ENCODE assay signal across 1 cellular context in the genomic region with DNA sequence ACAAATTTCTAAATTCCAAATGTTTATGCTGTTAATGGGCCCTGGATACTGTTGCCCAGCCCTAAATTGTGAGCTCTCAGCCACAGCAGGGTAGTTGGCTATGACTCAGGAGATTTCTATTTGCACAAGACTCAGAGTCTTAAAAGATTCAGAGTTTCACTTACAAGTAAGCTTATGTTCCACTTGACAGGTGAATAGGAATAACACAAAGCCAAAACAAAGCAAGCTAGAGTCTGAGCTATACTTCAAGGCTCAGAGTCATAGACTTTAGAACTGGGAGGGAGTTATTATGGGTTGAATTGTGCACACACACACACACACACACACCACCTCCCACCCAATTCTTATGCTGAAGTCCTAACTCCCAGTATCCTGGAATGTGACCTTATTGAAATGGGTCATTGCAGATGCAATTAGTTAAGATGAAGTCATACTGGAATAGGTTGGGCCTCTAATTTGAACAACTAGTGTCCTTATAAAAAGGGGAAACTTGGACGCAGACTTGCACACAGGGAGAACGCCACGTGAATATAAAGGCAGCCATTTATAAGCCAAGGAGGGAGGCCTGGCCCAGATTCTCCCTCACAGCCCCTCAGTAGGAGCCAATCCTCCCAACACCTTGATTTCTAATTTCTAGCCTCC.
TF ChIP-seq lines count a peak whose summit lies in the region.

No MANE protein-coding gene starts in this region.

TF ChIP-seq in H1, 55 proteins besides CTCF, POLR2A, EP300 and RAD21 (continued from another document):
- TF ChIP-seq SAP30 (IDR thresholded peaks at IDR 0.05; ENCODE audit: insufficient read depth, insufficient replicate concordance, low read length) = no peak
- peak; percentile 17; the same call in 1 of the 2 replicates for TF ChIP-seq MAFK (IDR thresholded peaks at IDR 0.05; ENCODE audit: low read depth, low read length)
- TF ChIP-seq SIN3A (conservative IDR thresholded peaks at IDR 0.05 in 1 of 2, IDR thresholded peaks at IDR 0.05 in 1 of 2; ENCODE audit: low read depth in 1 of 2, low read length in 2 of 2) = no peak
- no peak for TF ChIP-seq TCF12 (IDR thresholded peaks at IDR 0.05; ENCODE audit: low read depth, low read length)
- no peak for TF ChIP-seq RFX5 (IDR thresholded peaks at IDR 0.05; ENCODE audit: borderline replicate concordance, low read depth, low read length)
- no peak for TF ChIP-seq SP1 (IDR thresholded peaks at IDR 0.05; ENCODE audit: low read depth, low read length)
- TF ChIP-seq SIX5 (IDR thresholded peaks at IDR 0.05; ENCODE audit: low read depth, low read length) = no peak
- TF ChIP-seq SP4 (IDR thresholded peaks at IDR 0.05; ENCODE audit: low read length) = no peak
- TF ChIP-seq SUZ12 (IDR thresholded peaks at IDR 0.05; ENCODE audit: low read length) = no peak
- TF ChIP-seq JUND (IDR thresholded peaks at IDR 0.05; ENCODE audit: low read length) = peak; percentile 69; the same call in 1 of the 2 replicates
- no peak for TF ChIP-seq CBX8 (IDR thresholded peaks at IDR 0.05; ENCODE audit: borderline replicate concordance, low read depth, low read length)
- TF ChIP-seq JUN (IDR thresholded peaks at IDR 0.05; ENCODE audit: low read depth, low read length) = no peak
- no peak for TF ChIP-seq HDAC2 (IDR thresholded peaks at IDR 0.05; ENCODE audit: borderline replicate concordance in 1 of 2, low read depth in 2 of 2, low read length in 2 of 2)
- 0 out of 2 replicates have a peak, but pooled peaks have one; percentile 32 for TF ChIP-seq TEAD4 (IDR thresholded peaks at IDR 0.05; ENCODE audit: low read depth, low read length)
